1 cellular context compared by ENCODE assay signal in genomic region chr3:4979401-4980228, GRCh38.
TF ChIP-seq lines count a peak whose summit lies in the region.

Gene BHLHE40 (plus strand): TSS chr3:4979437. CDS start chr3:4979719, 282 bp downstream.

TF ChIP-seq in K562, 482 proteins besides CTCF, POLR2A, EP300 and RAD21 (continued from another document and continues in another):
- TF ChIP-seq ZNF785 (CRISPR knock-in tag; IDR thresholded peaks at IDR 0.05) (no peak), FOSL1 (tag; conservative IDR thresholded peaks at IDR 0.05) (no peak), CBX5 (IDR thresholded peaks at IDR 0.05; ENCODE audit: borderline replicate concordance, low read depth) (no peak; the same call in 1 of the 2 replicates), ZBTB11 (CRISPR knock-in tag; IDR thresholded peaks at IDR 0.05) (no peak; a peak in 1 of 6 replicates), RCOR1 (IDR thresholded peaks at IDR 0.05; ENCODE audit: borderline replicate concordance in 1 of 2, low read depth in 2 of 2, low read length in 2 of 2) (0 out of 4 replicates have a peak, but pooled peaks of 1 of the 2 experiments have one; percentile 7), SMARCA5 (IDR thresholded peaks at IDR 0.05) (no peak), ZNF280B (CRISPR knock-in tag; IDR thresholded peaks at IDR 0.05) (no peak), ZFP1 (CRISPR knock-in tag; IDR thresholded peaks at IDR 0.05) (no peak), RHOXF2B (CRISPR knock-in tag; conservative IDR thresholded peaks at IDR 0.05) (no peak), ATF4 (CRISPR knock-in tag; IDR thresholded peaks at IDR 0.05) (peak; percentile 29; the same call in 1 of the 2 replicates), ZZZ3 (IDR thresholded peaks at IDR 0.05) (no peak), XRCC5 (IDR thresholded peaks at IDR 0.05; ENCODE audit: low read depth, low read length) (no peak), C11orf30 (IDR thresholded peaks at IDR 0.05; ENCODE audit: low read depth) (no peak), NR2F6 (CRISPR knock-in tag; IDR thresholded peaks at IDR 0.05) (no peak), ZNF197 (CRISPR knock-in tag; IDR thresholded peaks at IDR 0.05; ENCODE audit: low read depth) (no peak), MCM3 (IDR thresholded peaks at IDR 0.05) (no peak), ZFP36 (IDR thresholded peaks at IDR 0.05; ENCODE audit: low read depth, low read length, partially characterized antibody) (no peak), ARNT (IDR thresholded peaks at IDR 0.05) (no peak), ZBTB17 (CRISPR knock-in tag; IDR thresholded peaks at IDR 0.05) (peak; percentile 54), ARID3B (CRISPR knock-in tag; IDR thresholded peaks at IDR 0.05; ENCODE audit: borderline replicate concordance) (no peak; the same call in 1 of the 2 replicates), U2AF2 (optimal IDR thresholded peaks at IDR 0.05; ENCODE audit: low read depth, low read length) (no peak), HINFP (tag; conservative IDR thresholded peaks at IDR 0.05; ENCODE audit: low read depth) (no peak), ZFP30 (CRISPR knock-in tag; IDR thresholded peaks at IDR 0.05; ENCODE audit: borderline replicate concordance) (no peak), MTF1 (CRISPR knock-in tag; IDR thresholded peaks at IDR 0.05; ENCODE audit: borderline replicate concordance) (no peak), ZBTB34 (CRISPR knock-in tag; IDR thresholded peaks at IDR 0.05) (no peak), MYNN (IDR thresholded peaks at IDR 0.05) (no peak), MYNN (CRISPR knock-in tag; IDR thresholded peaks at IDR 0.05) (no peak), HMGN3 (IDR thresholded peaks at IDR 0.05; ENCODE audit: borderline replicate concordance, extremely low read depth, insufficient read length, low read depth, low read length) (peak; percentile 79)
- TF ChIP-seq, protein P1, sequence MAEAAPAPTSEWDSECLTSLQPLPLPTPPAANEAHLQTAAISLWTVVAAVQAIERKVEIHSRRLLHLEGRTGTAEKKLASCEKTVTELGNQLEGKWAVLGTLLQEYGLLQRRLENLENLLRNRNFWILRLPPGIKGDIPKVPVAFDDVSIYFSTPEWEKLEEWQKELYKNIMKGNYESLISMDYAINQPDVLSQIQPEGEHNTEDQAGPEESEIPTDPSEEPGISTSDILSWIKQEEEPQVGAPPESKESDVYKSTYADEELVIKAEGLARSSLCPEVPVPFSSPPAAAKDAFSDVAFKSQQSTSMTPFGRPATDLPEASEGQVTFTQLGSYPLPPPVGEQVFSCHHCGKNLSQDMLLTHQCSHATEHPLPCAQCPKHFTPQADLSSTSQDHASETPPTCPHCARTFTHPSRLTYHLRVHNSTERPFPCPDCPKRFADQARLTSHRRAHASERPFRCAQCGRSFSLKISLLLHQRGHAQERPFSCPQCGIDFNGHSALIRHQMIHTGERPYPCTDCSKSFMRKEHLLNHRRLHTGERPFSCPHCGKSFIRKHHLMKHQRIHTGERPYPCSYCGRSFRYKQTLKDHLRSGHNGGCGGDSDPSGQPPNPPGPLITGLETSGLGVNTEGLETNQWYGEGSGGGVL (CRISPR knock-in tag; IDR thresholded peaks at IDR 0.05): no peak
- TF ChIP-seq, protein P2, sequence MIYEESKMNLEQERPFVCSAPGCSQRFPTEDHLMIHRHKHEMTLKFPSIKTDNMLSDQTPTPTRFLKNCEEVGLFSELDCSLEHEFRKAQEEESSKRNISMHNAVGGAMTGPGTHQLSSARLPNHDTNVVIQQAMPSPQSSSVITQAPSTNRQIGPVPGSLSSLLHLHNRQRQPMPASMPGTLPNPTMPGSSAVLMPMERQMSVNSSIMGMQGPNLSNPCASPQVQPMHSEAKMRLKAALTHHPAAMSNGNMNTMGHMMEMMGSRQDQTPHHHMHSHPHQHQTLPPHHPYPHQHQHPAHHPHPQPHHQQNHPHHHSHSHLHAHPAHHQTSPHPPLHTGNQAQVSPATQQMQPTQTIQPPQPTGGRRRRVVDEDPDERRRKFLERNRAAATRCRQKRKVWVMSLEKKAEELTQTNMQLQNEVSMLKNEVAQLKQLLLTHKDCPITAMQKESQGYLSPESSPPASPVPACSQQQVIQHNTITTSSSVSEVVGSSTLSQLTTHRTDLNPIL (CRISPR knock-in tag; IDR thresholded peaks at IDR 0.05): 0 out of 2 replicates have a peak, but pooled peaks have one; percentile 31
- TF ChIP-seq, protein P3, sequence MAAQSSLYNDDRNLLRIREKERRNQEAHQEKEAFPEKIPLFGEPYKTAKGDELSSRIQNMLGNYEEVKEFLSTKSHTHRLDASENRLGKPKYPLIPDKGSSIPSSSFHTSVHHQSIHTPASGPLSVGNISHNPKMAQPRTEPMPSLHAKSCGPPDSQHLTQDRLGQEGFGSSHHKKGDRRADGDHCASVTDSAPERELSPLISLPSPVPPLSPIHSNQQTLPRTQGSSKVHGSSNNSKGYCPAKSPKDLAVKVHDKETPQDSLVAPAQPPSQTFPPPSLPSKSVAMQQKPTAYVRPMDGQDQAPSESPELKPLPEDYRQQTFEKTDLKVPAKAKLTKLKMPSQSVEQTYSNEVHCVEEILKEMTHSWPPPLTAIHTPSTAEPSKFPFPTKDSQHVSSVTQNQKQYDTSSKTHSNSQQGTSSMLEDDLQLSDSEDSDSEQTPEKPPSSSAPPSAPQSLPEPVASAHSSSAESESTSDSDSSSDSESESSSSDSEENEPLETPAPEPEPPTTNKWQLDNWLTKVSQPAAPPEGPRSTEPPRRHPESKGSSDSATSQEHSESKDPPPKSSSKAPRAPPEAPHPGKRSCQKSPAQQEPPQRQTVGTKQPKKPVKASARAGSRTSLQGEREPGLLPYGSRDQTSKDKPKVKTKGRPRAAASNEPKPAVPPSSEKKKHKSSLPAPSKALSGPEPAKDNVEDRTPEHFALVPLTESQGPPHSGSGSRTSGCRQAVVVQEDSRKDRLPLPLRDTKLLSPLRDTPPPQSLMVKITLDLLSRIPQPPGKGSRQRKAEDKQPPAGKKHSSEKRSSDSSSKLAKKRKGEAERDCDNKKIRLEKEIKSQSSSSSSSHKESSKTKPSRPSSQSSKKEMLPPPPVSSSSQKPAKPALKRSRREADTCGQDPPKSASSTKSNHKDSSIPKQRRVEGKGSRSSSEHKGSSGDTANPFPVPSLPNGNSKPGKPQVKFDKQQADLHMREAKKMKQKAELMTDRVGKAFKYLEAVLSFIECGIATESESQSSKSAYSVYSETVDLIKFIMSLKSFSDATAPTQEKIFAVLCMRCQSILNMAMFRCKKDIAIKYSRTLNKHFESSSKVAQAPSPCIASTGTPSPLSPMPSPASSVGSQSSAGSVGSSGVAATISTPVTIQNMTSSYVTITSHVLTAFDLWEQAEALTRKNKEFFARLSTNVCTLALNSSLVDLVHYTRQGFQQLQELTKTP (IDR thresholded peaks at IDR 0.05; ENCODE audit: low read depth in 1 of 2, partially characterized antibody in 2 of 2): peak in 1 of 2 experiments; percentile 73
- TF ChIP-seq, protein P4, sequence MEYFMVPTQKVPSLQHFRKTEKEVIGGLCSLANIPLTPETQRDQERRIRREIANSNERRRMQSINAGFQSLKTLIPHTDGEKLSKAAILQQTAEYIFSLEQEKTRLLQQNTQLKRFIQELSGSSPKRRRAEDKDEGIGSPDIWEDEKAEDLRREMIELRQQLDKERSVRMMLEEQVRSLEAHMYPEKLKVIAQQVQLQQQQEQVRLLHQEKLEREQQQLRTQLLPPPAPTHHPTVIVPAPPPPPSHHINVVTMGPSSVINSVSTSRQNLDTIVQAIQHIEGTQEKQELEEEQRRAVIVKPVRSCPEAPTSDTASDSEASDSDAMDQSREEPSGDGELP (CRISPR knock-in tag; IDR thresholded peaks at IDR 0.05; ENCODE audit: borderline replicate concordance): no peak
- TF ChIP-seq, protein P5, sequence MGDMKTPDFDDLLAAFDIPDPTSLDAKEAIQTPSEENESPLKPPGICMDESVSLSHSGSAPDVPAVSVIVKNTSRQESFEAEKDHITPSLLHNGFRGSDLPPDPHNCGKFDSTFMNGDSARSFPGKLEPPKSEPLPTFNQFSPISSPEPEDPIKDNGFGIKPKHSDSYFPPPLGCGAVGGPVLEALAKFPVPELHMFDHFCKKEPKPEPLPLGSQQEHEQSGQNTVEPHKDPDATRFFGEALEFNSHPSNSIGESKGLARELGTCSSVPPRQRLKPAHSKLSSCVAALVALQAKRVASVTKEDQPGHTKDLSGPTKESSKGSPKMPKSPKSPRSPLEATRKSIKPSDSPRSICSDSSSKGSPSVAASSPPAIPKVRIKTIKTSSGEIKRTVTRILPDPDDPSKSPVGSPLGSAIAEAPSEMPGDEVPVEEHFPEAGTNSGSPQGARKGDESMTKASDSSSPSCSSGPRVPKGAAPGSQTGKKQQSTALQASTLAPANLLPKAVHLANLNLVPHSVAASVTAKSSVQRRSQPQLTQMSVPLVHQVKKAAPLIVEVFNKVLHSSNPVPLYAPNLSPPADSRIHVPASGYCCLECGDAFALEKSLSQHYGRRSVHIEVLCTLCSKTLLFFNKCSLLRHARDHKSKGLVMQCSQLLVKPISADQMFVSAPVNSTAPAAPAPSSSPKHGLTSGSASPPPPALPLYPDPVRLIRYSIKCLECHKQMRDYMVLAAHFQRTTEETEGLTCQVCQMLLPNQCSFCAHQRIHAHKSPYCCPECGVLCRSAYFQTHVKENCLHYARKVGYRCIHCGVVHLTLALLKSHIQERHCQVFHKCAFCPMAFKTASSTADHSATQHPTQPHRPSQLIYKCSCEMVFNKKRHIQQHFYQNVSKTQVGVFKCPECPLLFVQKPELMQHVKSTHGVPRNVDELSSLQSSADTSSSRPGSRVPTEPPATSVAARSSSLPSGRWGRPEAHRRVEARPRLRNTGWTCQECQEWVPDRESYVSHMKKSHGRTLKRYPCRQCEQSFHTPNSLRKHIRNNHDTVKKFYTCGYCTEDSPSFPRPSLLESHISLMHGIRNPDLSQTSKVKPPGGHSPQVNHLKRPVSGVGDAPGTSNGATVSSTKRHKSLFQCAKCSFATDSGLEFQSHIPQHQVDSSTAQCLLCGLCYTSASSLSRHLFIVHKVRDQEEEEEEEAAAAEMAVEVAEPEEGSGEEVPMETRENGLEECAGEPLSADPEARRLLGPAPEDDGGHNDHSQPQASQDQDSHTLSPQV (IDR thresholded peaks at IDR 0.05): no peak
